In genomic region chrX:48918644-48919340, GRCh38 we compare ENCODE assay signal across 8 cellular contexts. TPM values are rescaled to one million over a fixed set of nuclear protein-coding genes. Genes with fewer than 3 reads are reported as not detected.
DNase-seq lines count a peak whose midpoint lies in the region; ATAC-seq and FAIRE-seq lines count a peak whose summit lies in the region.

Gene PIM2 (minus strand): TSS chrX:48919024. CDS start chrX:48918834, 190 bp downstream.

- peak within 1 kb of the TSS in 1 of 2 experiments; percentile 72 for H2BK12ac ChIP-seq in mesenchymal stem cell (ENCODE audit: low read length in 2 of 2)

- H3K4me1 ChIP-seq in effector memory CD4-positive, alpha-beta T cell (ENCODE audit: control insufficient read depth, insufficient read depth, low read length, poor library complexity, severe bottlenecking), result peaks cover 42% of the 10 kb centered on the region
- peaks cover 13% of the 10 kb centered on the region for H3K4me1 ChIP-seq in mesenchymal stem cell (ENCODE audit: control insufficient read depth, insufficient read depth, low read depth, low read length)

- no peaks in the 10 kb centered on the region for H3K27me3 ChIP-seq in effector memory CD4-positive, alpha-beta T cell (replicated peaks; ENCODE audit: control insufficient read depth, insufficient read depth, low read length, poor library complexity, severe bottlenecking)
- H3K27me3 ChIP-seq in mesenchymal stem cell (ENCODE audit: control insufficient read depth in 1 of 2, insufficient read depth in 1 of 2, low read length in 2 of 2), result peaks cover 0 to 7% of the 10 kb centered on the region in 2 experiments

- H2AK5ac ChIP-seq in mesenchymal stem cell (ENCODE audit: low read length, severe bottlenecking), result no peak within 1 kb of the TSS

- no peaks in the 10 kb centered on the region for H3K9me3 ChIP-seq in effector memory CD4-positive, alpha-beta T cell (ENCODE audit: control insufficient read depth, low read length)
- H3K9me3 ChIP-seq in mesenchymal stem cell (ENCODE audit: control insufficient read depth, low read length), result no peaks in the 10 kb centered on the region

- peak within 1 kb of the TSS; percentile 19 for H2BK120ac ChIP-seq in mesenchymal stem cell (ENCODE audit: low read depth, low read length)

- peak within 1 kb of the TSS; percentile 33 to 76 for H3K18ac ChIP-seq in mesenchymal stem cell (ENCODE audit: low read depth in 1 of 2, low read length in 2 of 2)

- H2BK5ac ChIP-seq in mesenchymal stem cell (ENCODE audit: low read depth, low read length, poor library complexity, severe bottlenecking), result no peak within 1 kb of the TSS

- no peak within 1 kb of the TSS for H2BK15ac ChIP-seq in mesenchymal stem cell (ENCODE audit: low read depth, poor library complexity, severe bottlenecking)

- peak within 1 kb of the TSS; percentile 84 for H3K4me2 ChIP-seq in mesenchymal stem cell (ENCODE audit: low read length, poor library complexity, severe bottlenecking)

- peak within 1 kb of the TSS; percentile 79 for H3K4me3 ChIP-seq in effector memory CD4-positive, alpha-beta T cell (ENCODE audit: insufficient read depth, low read depth, low read length, poor library complexity, severe bottlenecking)
- H3K4me3 ChIP-seq in mesenchymal stem cell (ENCODE audit: insufficient read depth in 1 of 2, low read depth in 1 of 2, low read length in 2 of 2), result peak within 1 kb of the TSS; percentile 63 to 72

- DNase-seq in COLO668 (lab: John Stamatoyannopoulos, UW; ENCODE audit: unreplicated experiment), result peak; percentile 95
- peak; percentile 80 for DNase-seq in HTR-8/SVneo (ENCODE audit: insufficient read length, low spot score)
- peak; percentile 87 to 93 for DNase-seq in NOMO-1 (lab: John Stamatoyannopoulos, UW; ENCODE audit: unreplicated experiment in 2 of 2)
- DNase-seq in activated CD8-positive, alpha-beta memory T cell treated with anti-CD3 and anti-CD28 coated beads for 24 hours, result peak; percentile 90
- DNase-seq in effector memory CD4-positive, alpha-beta T cell, result peak; percentile 88 to 90 (median 90)
- peak; percentile 94 for DNase-seq in mesenchymal stem cell
- peak; percentile 77 for DNase-seq in stimulated activated CD8-positive, alpha-beta memory T cell treated with anti-CD3 and anti-CD28 coated beads, Interleukin-12 subunit alpha, Interleukin-12 subunit beta, amount 100 ng/mL, for 4 hours (ENCODE audit: low read depth)

- H3K27ac ChIP-seq in effector memory CD4-positive, alpha-beta T cell (ENCODE audit: insufficient read depth, low read length, poor library complexity, severe bottlenecking), result peak within 1 kb of the TSS; percentile 97
- H3K27ac ChIP-seq in mesenchymal stem cell (ENCODE audit: low read length, poor library complexity, severe bottlenecking), result peak within 1 kb of the TSS; percentile 67

- 0% methylated on average over 30 of the region's 55 CpGs for WGBS in mesenchymal stem cell

- peak within 1 kb of the TSS in 1 of 2 experiments; percentile 91 for H3K14ac ChIP-seq in mesenchymal stem cell (ENCODE audit: low read length in 2 of 2)

- peaks cover 37% of the 10 kb centered on the region for H3K36me3 ChIP-seq in effector memory CD4-positive, alpha-beta T cell (ENCODE audit: control insufficient read depth, insufficient read depth, low read length)
- H3K36me3 ChIP-seq in mesenchymal stem cell (ENCODE audit: control insufficient read depth in 1 of 2, insufficient read depth in 2 of 2, low read depth in 1 of 2, low read length in 2 of 2), result peaks cover 27 to 40% of the 10 kb centered on the region in 2 experiments

- H3K79me1 ChIP-seq in mesenchymal stem cell (replicated peaks; ENCODE audit: low read length, poor library complexity, severe bottlenecking), result peaks cover 16% of the 10 kb centered on the region

- no peak within 1 kb of the TSS for H4K8ac ChIP-seq in mesenchymal stem cell (ENCODE audit: low read length)

- peak within 1 kb of the TSS; percentile 27 for H4K91ac ChIP-seq in mesenchymal stem cell (ENCODE audit: low read length)

- H3K9ac ChIP-seq in mesenchymal stem cell (ENCODE audit: low read length), result peak within 1 kb of the TSS; percentile 71

- peak within 1 kb of the TSS in 1 of 2 experiments; percentile 89 for H3K23ac ChIP-seq in mesenchymal stem cell (ENCODE audit: low read length in 2 of 2)

- peak; percentile 65 for ATAC-seq in GM21367 (IDR thresholded peaks at IDR 0.05; ENCODE audit: unreplicated experiment)

- H3K4ac ChIP-seq in mesenchymal stem cell (ENCODE audit: low read depth in 1 of 2, low read length in 2 of 2), result peak within 1 kb of the TSS in 1 of 2 experiments; percentile 87

- FAIRE-seq in HTR-8/SVneo (lab: Jason Lieb, UNC), result no peak

- no peak within 1 kb of the TSS for H2AFZ ChIP-seq in mesenchymal stem cell (ENCODE audit: low read depth, low read length)

RNA-seq across cellular contexts. Expression of gene PIM2, which starts in this region (rescaled TPM):
- 11.0 TPM for polyA plus RNA-seq in mesenchymal stem cell (2013, experiment 1 of 2)
- 10.8 TPM for polyA plus RNA-seq in mesenchymal stem cell (2013, experiment 2 of 2)

Comparison
In these comparisons a context has a peak if more than half of its experiments do, and no peak if none do; other contexts are left out.
1. Peak in every context shown above with its lines: DNase-seq, ATAC-seq, H3K4me3 ChIP-seq and H3K27ac ChIP-seq.